8 cellular contexts compared by ENCODE assay signal in genomic region chr5:108748354-108749129, GRCh38. TPM values are rescaled to one million over a fixed set of nuclear protein-coding genes. Genes with fewer than 3 reads are reported as not detected.
DNase-seq lines count a peak whose midpoint lies in the region; ATAC-seq, FAIRE-seq and TF ChIP-seq lines count a peak whose summit lies in the region.

No MANE protein-coding gene starts in this region.

- peak overlapping the region; percentile 94 for H3K4me3 Mint-ChIP-seq in neural progenitor cell

- H3K9ac ChIP-seq in Loucy (ENCODE audit: low read depth, low read length, poor library complexity, severe bottlenecking) = peak overlapping the region; percentile 83
- peak overlapping the region; percentile 89 for H3K9ac ChIP-seq in neural progenitor cell

- H3K9me3 ChIP-seq in Loucy (ENCODE audit: insufficient read depth, low read depth, low read length) = no peaks in the 10 kb centered on the region
- H3K9me3 ChIP-seq in neural progenitor cell (ENCODE audit: low read depth) = no peaks in the 10 kb centered on the region

- H4K20me1 ChIP-seq in Loucy (ENCODE audit: insufficient read depth, low read length, poor library complexity, severe bottlenecking) (no peaks in the 10 kb centered on the region), neural progenitor cell (ENCODE audit: low read depth) (no peaks in the 10 kb centered on the region)

- H3K36me3 ChIP-seq in H7 (replicated peaks; ENCODE audit: control insufficient read depth, insufficient read depth, low read length) (no peaks in the 10 kb centered on the region), Loucy (ENCODE audit: insufficient read depth, low read length) (no peaks in the 10 kb centered on the region), neural progenitor cell (no peaks in the 10 kb centered on the region)

- H3K9me3 Mint-ChIP-seq in neural progenitor cell = no peaks in the 10 kb centered on the region

- peak overlapping the region; percentile 88 for H3K4me2 ChIP-seq in Loucy (ENCODE audit: low read depth, low read length, poor library complexity, severe bottlenecking)
- H3K4me2 ChIP-seq in neural progenitor cell = peak overlapping the region; percentile 85

- DNase-seq in H7 (peak; percentile 97), SIG-M5 (lab: John Stamatoyannopoulos, UW) (peak; percentile 89), foreskin keratinocyte (peak; percentile 98 to 99), neural progenitor cell (ENCODE audit: low spot score) (peak; percentile 100), stromal cell of bone marrow (ENCODE audit: low read depth) (peak; percentile 98)
- peak; percentile 89 to 96 (median 90) for DNase-seq in activated naive CD4-positive, alpha-beta T cell (lab: John Stamatoyannopoulos, UW)

- H3K4me3 ChIP-seq in H7 (ENCODE audit: insufficient read depth, low read depth, low read length) (peak overlapping the region; percentile 79), Loucy (ENCODE audit: low read length, poor library complexity, severe bottlenecking) (peak overlapping the region; percentile 89), neural progenitor cell (peak overlapping the region; percentile 75)

- peak; percentile 99 for FAIRE-seq in G401.6 (lab: Jason Lieb, UNC)

- H2AFZ ChIP-seq in Loucy (ENCODE audit: low read length) = peak overlapping the region; percentile 87
- H2AFZ ChIP-seq in neural progenitor cell (replicated peaks) = peak overlapping the region; percentile 53

- no peak for TF ChIP-seq CTCF in Loucy (conservative IDR thresholded peaks at IDR 0.05; ENCODE audit: low read length)
- TF ChIP-seq CTCF in foreskin keratinocyte (conservative IDR thresholded peaks at IDR 0.05) = peak; percentile 51
- peak; percentile 41 for TF ChIP-seq CTCF in neural progenitor cell (IDR thresholded peaks at IDR 0.05)

- no peaks in the 10 kb centered on the region for H3K36me3 Mint-ChIP-seq in neural progenitor cell

- H3K4me1 ChIP-seq in Loucy (ENCODE audit: insufficient read depth, low read length, poor library complexity, severe bottlenecking) = peaks cover 9% of the 10 kb centered on the region
- H3K4me1 ChIP-seq in foreskin keratinocyte = peaks cover 16% of the 10 kb centered on the region
- H3K4me1 ChIP-seq in neural progenitor cell = peaks cover 15% of the 10 kb centered on the region

- H3K27me3 ChIP-seq in H7 (ENCODE audit: control insufficient read depth, insufficient read depth, low read length) (no peaks in the 10 kb centered on the region), Loucy (ENCODE audit: insufficient read depth, low read length, poor library complexity, severe bottlenecking) (no peaks in the 10 kb centered on the region), foreskin keratinocyte (no peaks in the 10 kb centered on the region), neural progenitor cell (no peaks in the 10 kb centered on the region)

- H3K4me1 Mint-ChIP-seq in neural progenitor cell = peaks cover 23% of the 10 kb centered on the region

- H3K27me3 Mint-ChIP-seq in neural progenitor cell (ENCODE audit: insufficient read depth, low read depth) = no peaks in the 10 kb centered on the region

- no peaks in the 10 kb centered on the region for H3K9me2 ChIP-seq in Loucy (replicated peaks; ENCODE audit: low read depth, low read length)

- H3K79me2 ChIP-seq in Loucy (ENCODE audit: insufficient read depth, low read length) (no peaks in the 10 kb centered on the region), neural progenitor cell (ENCODE audit: low read depth) (peaks cover 47% of the 10 kb centered on the region)

- peak overlapping the region; percentile 98 for H3K27ac ChIP-seq in foreskin keratinocyte
- H3K27ac ChIP-seq in neural progenitor cell = peak overlapping the region; percentile 98

- H3F3A ChIP-seq in Loucy (ENCODE audit: low read depth) (no peaks in the 10 kb centered on the region), neural progenitor cell (ENCODE audit: low read depth) (peaks cover 19% of the 10 kb centered on the region)

- H3K27ac Mint-ChIP-seq in neural progenitor cell = peak overlapping the region; percentile 77

- peak; percentile 93 for ATAC-seq in foreskin keratinocyte

RNA-seq across cellular contexts. Expression of gene FER, which starts 0.8 kb away (rescaled TPM):
- total RNA-seq in H7 (2014; rRNA removed; shearing (Covaris generic)) = 6.7 and 8.1 TPM in 2 replicates
- total RNA-seq in foreskin keratinocyte = 27.6 and 27.9 TPM in 2 replicates
- polyA plus RNA-seq in foreskin keratinocyte = 4.1 and 4.3 TPM in 2 replicates
- 10.6 and 25.0 TPM in 2 replicates for total RNA-seq in neural progenitor cell (ENCODE audit: low replicate concordance)

Comparison
In these comparisons a context has a peak if more than half of its experiments do, and no peak if none do; other contexts are left out.
1. Peak in every context shown above with its lines: DNase-seq, ATAC-seq, H3K4me3 ChIP-seq and H3K27ac ChIP-seq.